ENCODE assay signal across 27 cellular contexts in the genomic region with DNA sequence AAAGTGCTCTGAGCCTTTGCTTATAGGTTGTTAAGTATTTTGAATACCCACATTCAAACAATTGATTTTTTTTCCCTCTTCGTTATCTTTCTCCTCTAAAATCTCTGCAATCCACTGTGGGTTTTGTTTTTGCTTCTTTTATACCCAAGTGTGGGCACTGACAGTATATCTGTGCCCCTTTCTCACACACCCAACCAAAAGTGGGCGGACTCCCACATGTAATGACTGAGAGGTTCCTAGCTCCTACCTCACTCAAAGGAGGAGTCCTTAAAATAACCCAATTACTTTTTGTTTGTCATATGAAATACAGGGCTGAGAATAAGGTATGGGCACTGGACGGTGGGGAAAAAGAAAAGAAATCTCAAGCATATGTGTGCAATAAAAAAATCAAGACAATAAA. TPM values are rescaled to one million over a fixed set of nuclear protein-coding genes. Genes with fewer than 3 reads are reported as not detected.
"Had no signal": no experiment of that assay in that cellular context is flagged by ENCODE, and none has a peak within 500 bp of the region (broad histone marks: within the 10 kb centered on the region; RNA-seq: fewer than 3 reads in every experiment).

No MANE protein-coding gene starts in this region.

- FAIRE-seq: small intestine, urothelium cell line had no signal

- H3K27me3 ChIP-seq: heart right ventricle, hepatocyte, neural progenitor cell, neutrophil, ovary, sigmoid colon, spleen, suprapubic skin, tibial artery, upper lobe of right lung had no signal

- H3K36me3 Mint-ChIP-seq: naive thymus-derived CD8-positive, alpha-beta T cell; neural progenitor cell; stimulated activated effector memory CD8-positive, alpha-beta T cell treated with anti-CD3 and anti-CD28 coated beads, Interleukin-12 subunit alpha, Interleukin-12 subunit beta, amount 100 ng/mL, for 72 hours had no signal

- H3K36me3 ChIP-seq: heart right ventricle, lower lobe of right lung, neural progenitor cell, neutrophil, ovary, prostate gland, sigmoid colon, spleen, suprapubic skin, thoracic aorta, tibial artery, upper lobe of right lung had no signal

- H3K9ac ChIP-seq: neural progenitor cell had no signal

- H3K4me1 ChIP-seq: lower lobe of right lung, neural progenitor cell, prostate gland, sigmoid colon, spleen, suprapubic skin, tibial artery, upper lobe of right lung had no signal

- H3K27ac ChIP-seq: hepatocyte, lower lobe of right lung, neural progenitor cell, neutrophil, ovary, prostate gland, sigmoid colon, spleen, suprapubic skin, thoracic aorta, tibial artery, upper lobe of right lung had no signal

- H3K27me3 Mint-ChIP-seq: stimulated activated naive CD8-positive, alpha-beta T cell treated with anti-CD3 and anti-CD28 coated beads, Interleukin-15, Interleukin-2, amounts not matched to agents 100 ng/mL and 50 ng/mL, for 24 hours had no signal

- H3K27ac Mint-ChIP-seq: naive thymus-derived CD8-positive, alpha-beta T cell; nephron; neural progenitor cell; stimulated activated effector memory CD8-positive, alpha-beta T cell treated with anti-CD3 and anti-CD28 coated beads, Interleukin-12 subunit alpha, Interleukin-12 subunit beta, amount 100 ng/mL, for 72 hours; stimulated activated naive CD8-positive, alpha-beta T cell treated with anti-CD3 and anti-CD28 coated beads, Interleukin-15, Interleukin-2, amounts not matched to agents 100 ng/mL and 50 ng/mL, for 24 hours had no signal

- H3K4me2 ChIP-seq: hepatocyte, neural progenitor cell had no signal

- H3K4me3 ChIP-seq: heart right ventricle, hepatocyte, lower lobe of right lung, neural progenitor cell, ovary, prostate gland, sigmoid colon, spleen, suprapubic skin, thoracic aorta, tibial artery, upper lobe of right lung had no signal

- ATAC-seq: lower lobe of right lung; naive thymus-derived CD8-positive, alpha-beta T cell; stimulated activated effector memory CD8-positive, alpha-beta T cell treated with anti-CD3 and anti-CD28 coated beads, Interleukin-12 subunit alpha, Interleukin-12 subunit beta, amount 100 ng/mL, for 72 hours; upper lobe of right lung had no signal

- H3K9me3 Mint-ChIP-seq: nephron, neural progenitor cell had no signal

- H3K9me3 ChIP-seq: heart right ventricle, lower lobe of right lung, neutrophil, ovary, prostate gland, sigmoid colon, spleen, suprapubic skin, thoracic aorta, tibial artery, upper lobe of right lung had no signal

- DNase-seq: heart right ventricle; islet precursor cell; lower lobe of right lung; mammary epithelial cell; mesenchymal stem cell; naive thymus-derived CD8-positive, alpha-beta T cell; occipital lobe; ovary; posterior cingulate gyrus; sigmoid colon; small intestine; spleen; stimulated activated CD4-positive, alpha-beta T cell treated with anti-CD3 and anti-CD28 coated beads, Interleukin-4, amount 100 ng/mL, for 24 hours; stimulated activated naive CD4-positive, alpha-beta T cell; tibial artery; trophoblast cell; upper lobe of right lung had no signal

- H3K79me2 ChIP-seq: hepatocyte had no signal

- H3K4me1 Mint-ChIP-seq: naive thymus-derived CD8-positive, alpha-beta T cell; nephron; neural progenitor cell; stimulated activated effector memory CD8-positive, alpha-beta T cell treated with anti-CD3 and anti-CD28 coated beads, Interleukin-12 subunit alpha, Interleukin-12 subunit beta, amount 100 ng/mL, for 72 hours had no signal

- H3K4me3 Mint-ChIP-seq: naive thymus-derived CD8-positive, alpha-beta T cell; nephron; neural progenitor cell; stimulated activated effector memory CD8-positive, alpha-beta T cell treated with anti-CD3 and anti-CD28 coated beads, Interleukin-12 subunit alpha, Interleukin-12 subunit beta, amount 100 ng/mL, for 72 hours; stimulated activated naive CD8-positive, alpha-beta T cell treated with anti-CD3 and anti-CD28 coated beads, Interleukin-15, Interleukin-2, amounts not matched to agents 100 ng/mL and 50 ng/mL, for 24 hours had no signal

- H2AFZ ChIP-seq: hepatocyte, neural progenitor cell had no signal

RNA-seq across cellular contexts. Expression of a gene that starts 51.7 kb away (rescaled TPM):
- total RNA-seq: naive thymus-derived CD8-positive, alpha-beta T cell had no signal
- polyA plus RNA-seq: naive thymus-derived CD8-positive, alpha-beta T cell had no signal
